18 cellular contexts compared by ENCODE assay signal in genomic region chr10:24448351-24449009, GRCh38.
DNase-seq lines count a peak whose midpoint lies in the region; ATAC-seq, FAIRE-seq and TF ChIP-seq lines count a peak whose summit lies in the region.
"Had no signal": no experiment of that assay in that cellular context is flagged by ENCODE, and none has a peak within 500 bp of the region (broad histone marks: within the 10 kb centered on the region; RNA-seq: fewer than 3 reads in every experiment).

No MANE protein-coding gene starts in this region.

- no peaks in the 10 kb centered on the region for H3K36me3 Mint-ChIP-seq in activated T-cell treated with anti-CD3 and anti-CD28 coated beads, Interleukin-2, amount 50 U/mL, for 72 hours (ENCODE audit: insufficient read depth in 2 of 2)
- H3K36me3 Mint-ChIP-seq in T-helper 2 cell treated with Interferon-gamma antibody and Interleukin-4, amounts not matched to agents 5 μg/mL and 100 μg/mL, for 36 hours (ENCODE audit: low read depth), result no peaks in the 10 kb centered on the region
- H3K36me3 Mint-ChIP-seq: WTC11 had no signal

- no peak overlapping the region for H3K4me3 ChIP-seq in prostate gland
- H3K4me3 ChIP-seq: lung had no signal

- peak; percentile 39 for DNase-seq in Daoy (ENCODE audit: low read depth)
- DNase-seq in RCC 7860 (ENCODE audit: low spot score), result peak; percentile 47
- no peak for DNase-seq in epithelial cell of prostate (ENCODE audit: low read depth, low spot score)
- no peak for DNase-seq in prostate gland (ENCODE audit: low spot score)
- DNase-seq in activated T-cell treated with anti-CD3 and anti-CD28 coated beads, Interleukin-2, amount 50 U/mL, for 72 hours, result no peak
- DNase-seq in GM19239 (ENCODE audit: insufficient read length, low spot score), result no peak
- DNase-seq in superior temporal gyrus (ENCODE audit: extremely low spot score), result no peak
- no peak for DNase-seq in T-helper 2 cell treated with Interferon-gamma antibody and Interleukin-4, amounts not matched to agents 5 μg/mL and 100 μg/mL, for 36 hours (ENCODE audit: low spot score)
- DNase-seq: amygdala; BE2C; effector memory CD4-positive, alpha-beta T cell; KG1; NCI-H1694 treated with DMSO at 0.1 percent for 48 hours; NCI-H82; stimulated activated CD4-positive, alpha-beta T cell treated with anti-CD3 and anti-CD28 coated beads, Interleukin-4, amount 100 ng/mL, for 1 hour; stimulated activated naive CD4-positive, alpha-beta T cell had no signal

- H3K36me3 ChIP-seq in prostate gland, result no peaks in the 10 kb centered on the region
- H3K36me3 ChIP-seq: BE2C had no signal

- H3K27ac Mint-ChIP-seq in activated T-cell treated with anti-CD3 and anti-CD28 coated beads, Interleukin-2, amount 50 U/mL, for 72 hours, result no peak overlapping the region
- H3K27ac Mint-ChIP-seq in T-helper 2 cell treated with Interferon-gamma antibody and Interleukin-4, amounts not matched to agents 5 μg/mL and 100 μg/mL, for 36 hours, result no peak overlapping the region
- H3K27ac Mint-ChIP-seq: WTC11 had no signal

- WGBS in prostate gland, result 66% methylated on average over 3 of the region's 3 CpGs

- H3K9me3 Mint-ChIP-seq in activated T-cell treated with anti-CD3 and anti-CD28 coated beads, Interleukin-2, amount 50 U/mL, for 72 hours, result peaks cover 0 to 2% of the 10 kb centered on the region in 2 donors
- H3K9me3 Mint-ChIP-seq in T-helper 2 cell treated with Interferon-gamma antibody and Interleukin-4, amounts not matched to agents 5 μg/mL and 100 μg/mL, for 36 hours, result no peaks in the 10 kb centered on the region
- H3K9me3 Mint-ChIP-seq: WTC11 had no signal

- no peak for TF ChIP-seq CTCF in prostate gland (IDR thresholded peaks at IDR 0.05)

- no peak for ATAC-seq in activated T-cell treated with anti-CD3 and anti-CD28 coated beads, Interleukin-2, amount 50 U/mL, for 72 hours (replicated peaks in 1 of 2)
- ATAC-seq: WTC11 had no signal

- FAIRE-seq in RCC 7860 (lab: Jason Lieb, UNC), result peak; percentile 84
- FAIRE-seq in GM19239 (lab: Jason Lieb, UNC), result no peak

- no peak for TF ChIP-seq POLR2A in prostate gland (IDR thresholded peaks at IDR 0.05)

- no peaks in the 10 kb centered on the region for H3K9me3 ChIP-seq in prostate gland
- H3K9me3 ChIP-seq: BE2C had no signal

- no peaks in the 10 kb centered on the region for H3K27me3 ChIP-seq in prostate gland (replicated peaks; ENCODE audit: insufficient read depth)
- H3K27me3 ChIP-seq: BE2C had no signal

- peaks cover 44% of the 10 kb centered on the region for H3K27me3 Mint-ChIP-seq in activated T-cell treated with anti-CD3 and anti-CD28 coated beads, Interleukin-2, amount 50 U/mL, for 72 hours (ENCODE audit: low read depth)
- H3K27me3 Mint-ChIP-seq in T-helper 2 cell treated with Interferon-gamma antibody and Interleukin-4, amounts not matched to agents 5 μg/mL and 100 μg/mL, for 36 hours (ENCODE audit: low read depth), result peaks cover 18% of the 10 kb centered on the region

- H3K4me1 ChIP-seq in prostate gland (replicated peaks), result peaks cover 9% of the 10 kb centered on the region
- H3K4me1 ChIP-seq: BE2C had no signal

- intact Hi-C loops in prostate gland (cut with DNase I), result no loop called here

- H3K27ac ChIP-seq in epithelial cell of prostate, result peak overlapping the region; percentile 31
- peak overlapping the region; percentile 8 to 26 for H3K27ac ChIP-seq in prostate gland

- H3K4me1 Mint-ChIP-seq in activated T-cell treated with anti-CD3 and anti-CD28 coated beads, Interleukin-2, amount 50 U/mL, for 72 hours (ENCODE audit: low read depth), result peaks cover 18% of the 10 kb centered on the region
- H3K4me1 Mint-ChIP-seq in T-helper 2 cell treated with Interferon-gamma antibody and Interleukin-4, amounts not matched to agents 5 μg/mL and 100 μg/mL, for 36 hours (ENCODE audit: low read depth), result peaks cover 13% of the 10 kb centered on the region

- peak overlapping the region in 1 of 2 donors; percentile 15 for H3K4me3 Mint-ChIP-seq in activated T-cell treated with anti-CD3 and anti-CD28 coated beads, Interleukin-2, amount 50 U/mL, for 72 hours
- no peak overlapping the region for H3K4me3 Mint-ChIP-seq in T-helper 2 cell treated with Interferon-gamma antibody and Interleukin-4, amounts not matched to agents 5 μg/mL and 100 μg/mL, for 36 hours
- H3K4me3 Mint-ChIP-seq: WTC11 had no signal

Comparison
In these comparisons a context has a peak if more than half of its experiments do, and no peak if none do; other contexts are left out.
1. DNase-seq: peak in Daoy (single experiment) and RCC 7860 (single experiment); none in epithelial cell of prostate (single experiment), prostate gland (single experiment), activated T-cell treated with anti-CD3 and anti-CD28 coated beads, Interleukin-2, amount 50 U/mL, for 72 hours (0 of 2), GM19239 (single experiment), superior temporal gyrus (single experiment) and T-helper 2 cell treated with Interferon-gamma antibody and Interleukin-4, amounts not matched to agents 5 μg/mL and 100 μg/mL, for 36 hours (single experiment).